16 cellular contexts compared by ENCODE assay signal in genomic region chr4:19806865-19807264, GRCh38.
DNase-seq lines count a peak whose midpoint lies in the region; FAIRE-seq and TF ChIP-seq lines count a peak whose summit lies in the region.
"Had no signal": no experiment of that assay in that cellular context is flagged by ENCODE, and none has a peak within 500 bp of the region (broad histone marks: within the 10 kb centered on the region; RNA-seq: fewer than 3 reads in every experiment).

No MANE protein-coding gene starts in this region.

- no peaks in the 10 kb centered on the region for H3K79me2 ChIP-seq in astrocyte (ENCODE audit: insufficient read depth, low read length)
- H3K79me2 ChIP-seq in smooth muscle cell (ENCODE audit: low read depth), result no peaks in the 10 kb centered on the region

- H3K36me3 Mint-ChIP-seq in astrocyte (ENCODE audit: low read depth, unreplicated experiment), result no peaks in the 10 kb centered on the region

- H3K9me3 ChIP-seq in astrocyte (ENCODE audit: insufficient read depth, low read depth, low read length) (no peaks in the 10 kb centered on the region), smooth muscle cell (replicated peaks; ENCODE audit: low read depth) (no peaks in the 10 kb centered on the region)

- H4K20me1 ChIP-seq in astrocyte (ENCODE audit: insufficient read depth, low read length) (no peaks in the 10 kb centered on the region), smooth muscle cell (ENCODE audit: low read depth) (no peaks in the 10 kb centered on the region)

- no peak overlapping the region for H3K4me2 ChIP-seq in astrocyte (ENCODE audit: low read length)
- H3K4me2 ChIP-seq in smooth muscle cell, result peak overlapping the region; percentile 17
- H3K4me2 ChIP-seq: GM23338 had no signal

- TF ChIP-seq CTCF in astrocyte (IDR thresholded peaks at IDR 0.05; ENCODE audit: insufficient read depth, low read depth, low read length) (no peak), smooth muscle cell (IDR thresholded peaks at IDR 0.05; ENCODE audit: borderline replicate concordance, insufficient read depth, poor library complexity, severe bottlenecking) (no peak)

- DNase-seq in DMS53 (lab: John Stamatoyannopoulos, UW) (peak; percentile 27), DMS53 treated with DMSO at 0.1 percent for 48 hours (lab: John Stamatoyannopoulos, UW; ENCODE audit: unreplicated experiment) (no peak), astrocyte (ENCODE audit: low read depth) (peak; percentile 36), kidney tubule cell (ENCODE audit: low spot score) (peak; percentile 61), smooth muscle cell (lab: John Stamatoyannopoulos, UW; ENCODE audit: unreplicated experiment) (no peak), NCI-H2171 treated with DMSO at 0.1 percent for 48 hours (lab: John Stamatoyannopoulos, UW) (no peak), NCI-H1417 treated with DMSO at 0.1 percent for 48 hours (lab: John Stamatoyannopoulos, UW) (no peak), DMS153 (lab: John Stamatoyannopoulos, UW) (no peak)
- DNase-seq: DMS79 treated with DMSO at 0.1 percent for 48 hours, KBM-7, NCI-H1092, NCI-H1694, NCI-H446 treated with DMSO at 0.1 percent for 48 hours, SHP77 treated with DMSO at 0.1 percent for 48 hours had no signal

- no peaks in the 10 kb centered on the region for H3K9me3 Mint-ChIP-seq in astrocyte (ENCODE audit: unreplicated experiment)
- H3K9me3 Mint-ChIP-seq: GM23338 had no signal

- peaks cover 42% of the 10 kb centered on the region for H3K4me1 Mint-ChIP-seq in astrocyte (ENCODE audit: low read depth, unreplicated experiment)
- H3K4me1 Mint-ChIP-seq: GM23338 had no signal

- no peaks in the 10 kb centered on the region for H3K27me3 Mint-ChIP-seq in astrocyte (ENCODE audit: low read depth, unreplicated experiment)

- H3K4me3 ChIP-seq in astrocyte (ENCODE audit: insufficient read depth, low read depth, low read length) (no peak overlapping the region), smooth muscle cell (no peak overlapping the region)
- H3K4me3 ChIP-seq: GM23338 had no signal

- no peak for FAIRE-seq in astrocyte (lab: Jason Lieb, UNC)

- no peaks in the 10 kb centered on the region for H3K36me3 ChIP-seq in astrocyte (ENCODE audit: insufficient read depth, low read length)
- H3K36me3 ChIP-seq in smooth muscle cell (ENCODE audit: low read depth), result no peaks in the 10 kb centered on the region

- H3K27me3 ChIP-seq in astrocyte (ENCODE audit: insufficient read depth, low read length) (no peaks in the 10 kb centered on the region), smooth muscle cell (ENCODE audit: low read depth) (no peaks in the 10 kb centered on the region)

- H3K4me3 Mint-ChIP-seq in astrocyte (ENCODE audit: unreplicated experiment), result no peak overlapping the region
- H3K4me3 Mint-ChIP-seq: GM23338 had no signal

- H3F3A ChIP-seq in smooth muscle cell (ENCODE audit: low read depth), result no peaks in the 10 kb centered on the region

- H3K27ac Mint-ChIP-seq in astrocyte (ENCODE audit: unreplicated experiment), result peak overlapping the region; percentile 90
- H3K27ac Mint-ChIP-seq: GM23338 had no signal

- H3K9ac ChIP-seq in astrocyte (ENCODE audit: low read length), result no peak overlapping the region
- peak overlapping the region; percentile 9 for H3K9ac ChIP-seq in smooth muscle cell (ENCODE audit: low read depth)

- H3K27ac ChIP-seq in astrocyte (ENCODE audit: low read depth, low read length), result no peak overlapping the region
- H3K27ac ChIP-seq in smooth muscle cell (ENCODE audit: low read depth), result peak overlapping the region; percentile 3
- H3K27ac ChIP-seq: 22Rv1 had no signal

- WGBS in smooth muscle cell (ENCODE audit: low lambda C conversion rate), result 37% methylated on average over 1 of the region's 1 CpG

- H2AFZ ChIP-seq in astrocyte (ENCODE audit: low read depth, low read length) (peak overlapping the region; percentile 11), smooth muscle cell (ENCODE audit: low read depth) (peak overlapping the region; percentile 2)
- H2AFZ ChIP-seq: GM23338 had no signal

- H3K4me1 ChIP-seq in astrocyte (ENCODE audit: insufficient read depth, low read length) (peaks cover 12% of the 10 kb centered on the region), smooth muscle cell (ENCODE audit: low read depth) (no peaks in the 10 kb centered on the region)

Comparison
In these comparisons a context has a peak if more than half of its experiments do, and no peak if none do; other contexts are left out.
1. DNase-seq: peak in DMS53 (single experiment), astrocyte (single experiment) and kidney tubule cell (single experiment); none in DMS53 treated with DMSO at 0.1 percent for 48 hours (single experiment), smooth muscle cell (single experiment), NCI-H2171 treated with DMSO at 0.1 percent for 48 hours (single experiment), NCI-H1417 treated with DMSO at 0.1 percent for 48 hours (single experiment) and DMS153 (single experiment).